In genomic region chr11:78660451-78660850, GRCh38 we compare ENCODE assay signal across 14 cellular contexts.
DNase-seq lines count a peak whose midpoint lies in the region; ATAC-seq lines count a peak whose summit lies in the region.
"Had no signal": no experiment of that assay in that cellular context is flagged by ENCODE, and none has a peak within 500 bp of the region (broad histone marks: within the 10 kb centered on the region; RNA-seq: fewer than 3 reads in every experiment).

No MANE protein-coding gene starts in this region.

- in situ Hi-C loops in G401 (cut with HindIII; ENCODE audit: low sequenced_read_pairs): no loop called here

- ATAC-seq in esophagus mucosa: peak; percentile 36
- no peak for ATAC-seq in GM21786 (IDR thresholded peaks at IDR 0.05; ENCODE audit: unreplicated experiment)
- ATAC-seq: Right ventricle myocardium inferior had no signal

- peak; percentile 11 for DNase-seq in G401 (ENCODE audit: low spot score)
- peak; percentile 93 for DNase-seq in NCI-H446 treated with DMSO at 0.1 percent for 48 hours (lab: John Stamatoyannopoulos, UW)
- DNase-seq in occipital lobe (lab: John Stamatoyannopoulos, UW): peak; percentile 26
- DNase-seq in activated CD4-positive, CD25-positive, alpha-beta regulatory T cell (lab: John Stamatoyannopoulos, UW): no peak
- no peak for DNase-seq in HK-2 (ENCODE audit: unreplicated experiment)
- DNase-seq: NCI-H1048; NCI-H2107; NCI-H226; NCI-H69; NK-92 treated with Interleukin-12 subunit alpha and Interleukin-12 subunit beta, amount 100 ng/mL, for 24 hours; SK-N-SH had no signal

Comparison
In these comparisons a context has a peak if more than half of its experiments do, and no peak if none do; other contexts are left out.
1. DNase-seq: peak in G401 (single experiment), NCI-H446 treated with DMSO at 0.1 percent for 48 hours (single experiment) and occipital lobe (single experiment); none in activated CD4-positive, CD25-positive, alpha-beta regulatory T cell (0 of 4) and HK-2 (single experiment).